In genomic region chr11:96033569-96033968, GRCh38 we compare ENCODE assay signal across 1 cellular context.
TF ChIP-seq lines count a peak whose summit lies in the region.

No MANE protein-coding gene starts in this region.

TF ChIP-seq in WTC11, 78 proteins besides CTCF, POLR2A, EP300 and RAD21 (continued from another document):
- no peak for TF ChIP-seq ZBTB43 (CRISPR knock-in tag; IDR thresholded peaks at IDR 0.05)
- TF ChIP-seq NFYB (CRISPR knock-in tag; conservative IDR thresholded peaks at IDR 0.05; ENCODE audit: low read depth), result no peak
- no peak for TF ChIP-seq CREM (CRISPR knock-in tag; IDR thresholded peaks at IDR 0.05)
- TF ChIP-seq STAT6 (CRISPR knock-in tag; conservative IDR thresholded peaks at IDR 0.05; ENCODE audit: low read depth), result no peak
